In the genomic region with DNA sequence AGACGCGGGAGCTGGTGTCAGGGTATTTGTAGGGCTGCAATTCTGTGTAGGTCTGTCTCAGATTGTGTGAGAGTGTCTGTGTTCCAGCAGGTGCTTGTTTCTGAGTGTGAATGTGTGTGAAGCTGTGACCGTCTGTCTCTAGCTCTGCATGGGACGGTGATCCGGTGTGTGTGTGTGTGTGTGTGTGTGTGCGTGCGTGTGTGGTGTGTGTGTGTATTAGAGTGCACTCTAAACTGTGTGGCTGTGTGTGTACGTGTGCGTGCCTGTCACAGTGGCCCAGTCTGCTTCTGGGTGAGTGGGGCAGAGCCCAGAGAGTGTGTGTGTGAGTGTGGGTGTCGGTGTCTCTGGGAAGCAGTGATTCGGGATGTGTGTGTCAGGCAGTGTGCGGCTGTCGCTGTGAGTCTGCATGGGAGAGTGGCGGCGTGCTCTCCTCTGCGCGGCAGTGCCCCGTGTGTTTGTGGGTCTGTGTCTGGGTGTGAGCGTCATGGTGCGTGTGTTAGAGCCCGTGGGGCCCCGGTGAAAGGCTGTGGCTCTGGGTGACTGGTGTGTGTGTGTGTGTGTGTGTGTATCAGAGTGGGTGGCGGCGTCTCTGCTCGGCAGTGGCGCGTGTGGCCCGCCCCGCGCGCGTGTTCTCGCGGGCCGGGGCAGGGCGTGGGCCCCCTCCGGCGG, we compare ENCODE assay signal across 1 cellular context.
A peak's percentile ranks its signal among the peaks of the same experiment; 100 is the strongest.
TF ChIP-seq lines count a peak whose summit lies in the region.

No MANE protein-coding gene starts in this region.

TF ChIP-seq in HEK293, 187 proteins besides CTCF, POLR2A, EP300 and RAD21 (continued from another document and continues in another):
- TF ChIP-seq ZNF580 (tag by site-specific recombination; IDR thresholded peaks at IDR 0.05) (0 out of 2 replicates have a peak, but pooled peaks have one; percentile 21), ZBTB17 (tag by site-specific recombination; IDR thresholded peaks at IDR 0.05) (peak; percentile 74), ZNF830 (tag by site-specific recombination; IDR thresholded peaks at IDR 0.05; ENCODE audit: low read depth) (no peak), ZNF350 (tag by site-specific recombination; IDR thresholded peaks at IDR 0.05) (no peak), ZNF791 (tag by site-specific recombination; IDR thresholded peaks at IDR 0.05) (peak; percentile 30; the same call in 1 of the 2 replicates), SP3 (tag by site-specific recombination; IDR thresholded peaks at IDR 0.05) (no peak; the same call in 1 of the 2 replicates), ZNF792 (tag by site-specific recombination; IDR thresholded peaks at IDR 0.05) (no peak), ZNF223 (tag by site-specific recombination; IDR thresholded peaks at IDR 0.05) (0 out of 2 replicates have a peak, but pooled peaks have one; percentile 11), ZFHX2 (tag by site-specific recombination; conservative IDR thresholded peaks at IDR 0.05) (peak; percentile 90), ZNF654 (tag by site-specific recombination; IDR thresholded peaks at IDR 0.05; ENCODE audit: low read depth) (no peak), PATZ1 (tag by site-specific recombination; IDR thresholded peaks at IDR 0.05) (peak; percentile 45), EGR2 (tag by site-specific recombination; IDR thresholded peaks at IDR 0.05; ENCODE audit: low read depth) (peak; percentile 67), ZNF221 (tag by site-specific recombination; IDR thresholded peaks at IDR 0.05; ENCODE audit: borderline replicate concordance) (no peak), ZNF555 (tag by site-specific recombination; conservative IDR thresholded peaks at IDR 0.05) (no peak), ZNF623 (tag by site-specific recombination; IDR thresholded peaks at IDR 0.05) (no peak), ZNF18 (tag by site-specific recombination; IDR thresholded peaks at IDR 0.05) (peak; percentile 96), ZNF155 (tag by site-specific recombination; IDR thresholded peaks at IDR 0.05) (0 out of 2 replicates have a peak, but pooled peaks have one; percentile 24), ZNF768 (tag by site-specific recombination; IDR thresholded peaks at IDR 0.05) (no peak), ZBTB8A (tag by site-specific recombination; IDR thresholded peaks at IDR 0.05) (peak; percentile 58), ZNF707 (tag by site-specific recombination; IDR thresholded peaks at IDR 0.05) (no peak), ZNF302 (tag by site-specific recombination; IDR thresholded peaks at IDR 0.05; ENCODE audit: low read depth) (0 out of 2 replicates have a peak, but pooled peaks have one; percentile 10), ZNF76 (tag by site-specific recombination; IDR thresholded peaks at IDR 0.05; ENCODE audit: borderline replicate concordance, low read depth) (peak; percentile 75), ZNF157 (tag by site-specific recombination; IDR thresholded peaks at IDR 0.05) (no peak), ZNF670 (tag by site-specific recombination; IDR thresholded peaks at IDR 0.05; ENCODE audit: low read depth) (0 out of 2 replicates have a peak, but pooled peaks have one; percentile 6), ZBTB48 (tag by site-specific recombination; IDR thresholded peaks at IDR 0.05) (peak; percentile 54), ZSCAN23 (tag by site-specific recombination; IDR thresholded peaks at IDR 0.05) (no peak), ZNF341 (tag by site-specific recombination; IDR thresholded peaks at IDR 0.05; ENCODE audit: low read depth) (no peak), SP7 (tag by site-specific recombination; IDR thresholded peaks at IDR 0.05) (peak; percentile 74; the same call in 1 of the 2 replicates), MYNN (tag by site-specific recombination; IDR thresholded peaks at IDR 0.05; ENCODE audit: borderline replicate concordance) (no peak; the same call in 1 of the 2 replicates), SCRT2 (tag by site-specific recombination; IDR thresholded peaks at IDR 0.05) (no peak), ZNF521 (tag by site-specific recombination; IDR thresholded peaks at IDR 0.05) (no peak), ZSCAN5A (tag by site-specific recombination; IDR thresholded peaks at IDR 0.05) (no peak), ZNF433 (tag by site-specific recombination; IDR thresholded peaks at IDR 0.05; ENCODE audit: low read depth) (no peak), PRDM1 (tag by site-specific recombination; IDR thresholded peaks at IDR 0.05) (peak; percentile 46), ZNF248 (tag by site-specific recombination; IDR thresholded peaks at IDR 0.05) (0 out of 2 replicates have a peak, but pooled peaks have one; percentile 34), BCL11B (tag by site-specific recombination; IDR thresholded peaks at IDR 0.05; ENCODE audit: low read depth) (no peak), ZNF214 (tag by site-specific recombination; IDR thresholded peaks at IDR 0.05; ENCODE audit: borderline replicate concordance) (no peak), ZNF121 (tag by site-specific recombination; IDR thresholded peaks at IDR 0.05) (no peak), ZNF10 (tag by site-specific recombination; IDR thresholded peaks at IDR 0.05) (no peak; the same call in 1 of the 2 replicates), ZNF148 (tag by site-specific recombination; IDR thresholded peaks at IDR 0.05; ENCODE audit: borderline replicate concordance) (no peak; the same call in 1 of the 2 replicates), ZFP41 (tag by site-specific recombination; IDR thresholded peaks at IDR 0.05; ENCODE audit: borderline replicate concordance) (no peak), HOXC10 (CRISPR knock-in tag; IDR thresholded peaks at IDR 0.05) (no peak), ZNF660 (tag by site-specific recombination; IDR thresholded peaks at IDR 0.05) (no peak), ZNF549 (tag by site-specific recombination; IDR thresholded peaks at IDR 0.05) (no peak), GLI2 (tag by site-specific recombination; IDR thresholded peaks at IDR 0.05; ENCODE audit: borderline replicate concordance, low read depth) (no peak), ZNF324 (tag by site-specific recombination; IDR thresholded peaks at IDR 0.05) (no peak; the same call in 1 of the 2 replicates)
- TF ChIP-seq, protein P1, sequence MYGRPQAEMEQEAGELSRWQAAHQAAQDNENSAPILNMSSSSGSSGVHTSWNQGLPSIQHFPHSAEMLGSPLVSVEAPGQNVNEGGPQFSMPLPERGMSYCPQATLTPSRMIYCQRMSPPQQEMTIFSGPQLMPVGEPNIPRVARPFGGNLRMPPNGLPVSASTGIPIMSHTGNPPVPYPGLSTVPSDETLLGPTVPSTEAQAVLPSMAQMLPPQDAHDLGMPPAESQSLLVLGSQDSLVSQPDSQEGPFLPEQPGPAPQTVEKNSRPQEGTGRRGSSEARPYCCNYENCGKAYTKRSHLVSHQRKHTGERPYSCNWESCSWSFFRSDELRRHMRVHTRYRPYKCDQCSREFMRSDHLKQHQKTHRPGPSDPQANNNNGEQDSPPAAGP (tag by site-specific recombination; IDR thresholded peaks at IDR 0.05) = peak; percentile 36; the same call in 1 of the 2 replicates
- TF ChIP-seq, protein P2, sequence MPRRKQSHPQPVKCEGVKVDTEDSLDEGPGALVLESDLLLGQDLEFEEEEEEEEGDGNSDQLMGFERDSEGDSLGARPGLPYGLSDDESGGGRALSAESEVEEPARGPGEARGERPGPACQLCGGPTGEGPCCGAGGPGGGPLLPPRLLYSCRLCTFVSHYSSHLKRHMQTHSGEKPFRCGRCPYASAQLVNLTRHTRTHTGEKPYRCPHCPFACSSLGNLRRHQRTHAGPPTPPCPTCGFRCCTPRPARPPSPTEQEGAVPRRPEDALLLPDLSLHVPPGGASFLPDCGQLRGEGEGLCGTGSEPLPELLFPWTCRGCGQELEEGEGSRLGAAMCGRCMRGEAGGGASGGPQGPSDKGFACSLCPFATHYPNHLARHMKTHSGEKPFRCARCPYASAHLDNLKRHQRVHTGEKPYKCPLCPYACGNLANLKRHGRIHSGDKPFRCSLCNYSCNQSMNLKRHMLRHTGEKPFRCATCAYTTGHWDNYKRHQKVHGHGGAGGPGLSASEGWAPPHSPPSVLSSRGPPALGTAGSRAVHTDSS (tag by site-specific recombination; IDR thresholded peaks at IDR 0.05) = no peak
- TF ChIP-seq, protein P3, sequence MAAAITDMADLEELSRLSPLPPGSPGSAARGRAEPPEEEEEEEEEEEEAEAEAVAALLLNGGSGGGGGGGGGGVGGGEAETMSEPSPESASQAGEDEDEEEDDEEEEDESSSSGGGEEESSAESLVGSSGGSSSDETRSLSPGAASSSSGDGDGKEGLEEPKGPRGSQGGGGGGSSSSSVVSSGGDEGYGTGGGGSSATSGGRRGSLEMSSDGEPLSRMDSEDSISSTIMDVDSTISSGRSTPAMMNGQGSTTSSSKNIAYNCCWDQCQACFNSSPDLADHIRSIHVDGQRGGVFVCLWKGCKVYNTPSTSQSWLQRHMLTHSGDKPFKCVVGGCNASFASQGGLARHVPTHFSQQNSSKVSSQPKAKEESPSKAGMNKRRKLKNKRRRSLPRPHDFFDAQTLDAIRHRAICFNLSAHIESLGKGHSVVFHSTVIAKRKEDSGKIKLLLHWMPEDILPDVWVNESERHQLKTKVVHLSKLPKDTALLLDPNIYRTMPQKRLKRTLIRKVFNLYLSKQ (tag by site-specific recombination; IDR thresholded peaks at IDR 0.05; ENCODE audit: borderline replicate concordance) = no peak
- TF ChIP-seq, protein P4, sequence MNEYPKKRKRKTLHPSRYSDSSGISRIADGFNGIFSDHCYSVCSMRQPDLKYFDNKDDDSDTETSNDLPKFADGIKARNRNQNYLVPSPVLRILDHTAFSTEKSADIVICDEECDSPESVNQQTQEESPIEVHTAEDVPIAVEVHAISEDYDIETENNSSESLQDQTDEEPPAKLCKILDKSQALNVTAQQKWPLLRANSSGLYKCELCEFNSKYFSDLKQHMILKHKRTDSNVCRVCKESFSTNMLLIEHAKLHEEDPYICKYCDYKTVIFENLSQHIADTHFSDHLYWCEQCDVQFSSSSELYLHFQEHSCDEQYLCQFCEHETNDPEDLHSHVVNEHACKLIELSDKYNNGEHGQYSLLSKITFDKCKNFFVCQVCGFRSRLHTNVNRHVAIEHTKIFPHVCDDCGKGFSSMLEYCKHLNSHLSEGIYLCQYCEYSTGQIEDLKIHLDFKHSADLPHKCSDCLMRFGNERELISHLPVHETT (tag by site-specific recombination; IDR thresholded peaks at IDR 0.05) = no peak
